Comparison of ENCODE assay signal across 8 cellular contexts in genomic region chr17:78484300-78485159, GRCh38.
DNase-seq lines count a peak whose midpoint lies in the region; ATAC-seq, FAIRE-seq and TF ChIP-seq lines count a peak whose summit lies in the region.

No MANE protein-coding gene starts in this region.

- H3K27me3 Mint-ChIP-seq in activated T-helper 17 cell treated with anti-CD3 and anti-CD28 coated beads, Interleukin-2, amount 50 U/mL, for 72 hours: peaks cover 7% of the 10 kb centered on the region

- FAIRE-seq in GM19239 (lab: Jason Lieb, UNC) (peak; percentile 74), D721Med (lab: Jason Lieb, UNC) (no peak)

- H3K4me1 ChIP-seq in right cardiac atrium (ENCODE audit: control insufficient read depth, insufficient read depth, low read length): peaks cover 3% of the 10 kb centered on the region

- no peaks in the 10 kb centered on the region for H3K36me3 Mint-ChIP-seq in activated T-helper 17 cell treated with anti-CD3 and anti-CD28 coated beads, Interleukin-2, amount 50 U/mL, for 72 hours (ENCODE audit: low read depth)

- WGBS in right cardiac atrium: 14% methylated on average over 39 of the region's 39 CpGs

- H3K4me3 Mint-ChIP-seq in activated T-helper 17 cell treated with anti-CD3 and anti-CD28 coated beads, Interleukin-2, amount 50 U/mL, for 72 hours: peak overlapping the region; percentile 69

- intact Hi-C loops in right cardiac atrium (cut with DNase I): no loop called here

- TF ChIP-seq CTCF in D721Med (IDR thresholded peaks at IDR 0.05; ENCODE audit: insufficient read depth, missing control alignments): no peak

- peak overlapping the region; percentile 23 for H3K4me3 ChIP-seq in right cardiac atrium (ENCODE audit: low read length)

- DNase-seq in GM19239 (ENCODE audit: insufficient read length, low spot score): peak; percentile 75
- DNase-seq in NCI-H774 (lab: John Stamatoyannopoulos, UW): peak; percentile 64
- peak in 1 of 3 donors; percentile 71 for DNase-seq in right cardiac atrium
- DNase-seq in stimulated activated CD4-positive, alpha-beta T cell treated with anti-CD3 and anti-CD28 coated beads, Interleukin-2, amount 100 ng/mL, for 48 hours: peak; percentile 66 to 86
- no peak for DNase-seq in NCI-H510A (lab: John Stamatoyannopoulos, UW)
- DNase-seq in NCI-H226: no peak
- DNase-seq in D721Med (ENCODE audit: insufficient read length, low spot score): no peak

- H3K9me3 Mint-ChIP-seq in activated T-helper 17 cell treated with anti-CD3 and anti-CD28 coated beads, Interleukin-2, amount 50 U/mL, for 72 hours: no peaks in the 10 kb centered on the region

- no peak overlapping the region for H3K27ac ChIP-seq in right cardiac atrium (ENCODE audit: low read length)

- H3K4me1 Mint-ChIP-seq in activated T-helper 17 cell treated with anti-CD3 and anti-CD28 coated beads, Interleukin-2, amount 50 U/mL, for 72 hours: peaks cover 5% of the 10 kb centered on the region

- no peaks in the 10 kb centered on the region for H3K27me3 ChIP-seq in right cardiac atrium (ENCODE audit: control insufficient read depth, insufficient read depth)

- peak overlapping the region; percentile 11 for H3K27ac Mint-ChIP-seq in activated T-helper 17 cell treated with anti-CD3 and anti-CD28 coated beads, Interleukin-2, amount 50 U/mL, for 72 hours

- ATAC-seq in activated T-helper 17 cell treated with anti-CD3 and anti-CD28 coated beads, Interleukin-2, amount 50 U/mL, for 72 hours (replicated peaks): peak; percentile 97
- peak; percentile 50 to 87 for ATAC-seq in right cardiac atrium

- H3K9me3 ChIP-seq in right cardiac atrium (ENCODE audit: control insufficient read depth, low read length): no peaks in the 10 kb centered on the region

Comparison
In these comparisons a context has a peak if more than half of its experiments do, and no peak if none do; other contexts are left out.
1. DNase-seq: peak in GM19239 (single experiment), NCI-H774 (single experiment) and stimulated activated CD4-positive, alpha-beta T cell treated with anti-CD3 and anti-CD28 coated beads, Interleukin-2, amount 100 ng/mL, for 48 hours (2 of 2); none in NCI-H510A (single experiment), NCI-H226 (single experiment) and D721Med (single experiment).